Comparison of ENCODE assay signal across 12 cellular contexts in the genomic region with DNA sequence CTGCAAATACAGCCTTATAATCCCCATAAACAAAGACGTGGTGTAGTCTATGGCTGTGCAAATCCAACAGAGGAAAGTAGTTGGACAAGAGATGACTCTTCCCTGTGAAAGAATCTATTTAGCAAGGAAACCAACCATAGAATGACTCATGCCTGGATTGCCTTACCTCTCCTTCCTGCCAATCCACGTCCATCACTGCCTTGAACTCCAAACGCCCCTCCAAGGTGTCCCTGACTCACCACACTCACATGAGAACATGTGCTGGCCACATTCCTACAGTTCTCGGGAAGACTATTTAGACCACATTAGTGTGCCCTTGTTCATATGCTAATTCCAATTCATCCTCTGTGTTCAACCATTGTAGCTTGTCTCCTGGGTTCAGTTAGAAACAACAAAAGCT.
DNase-seq lines count a peak whose midpoint lies in the region; ATAC-seq and TF ChIP-seq lines count a peak whose summit lies in the region.
"Had no signal": no experiment of that assay in that cellular context is flagged by ENCODE, and none has a peak within 500 bp of the region (broad histone marks: within the 10 kb centered on the region; RNA-seq: fewer than 3 reads in every experiment).

No MANE protein-coding gene starts in this region.

- H3K27me3 Mint-ChIP-seq in brain (peaks cover 4% of the 10 kb centered on the region), CD14-positive monocyte (ENCODE audit: low read depth in 3 of 3) (no peaks in the 10 kb centered on the region)
- H3K27me3 Mint-ChIP-seq: activated CD4-positive, alpha-beta T cell treated with anti-CD3 and anti-CD28 coated beads, Interleukin-2, amount 10 ng/mL, durations not matched to agents 7 days and 5 days; activated naive CD4-positive, alpha-beta T cell treated with anti-CD3 and anti-CD28 coated beads, Interleukin-2, amount 10 ng/mL, durations not matched to agents 7 days and 5 days had no signal

- H3K36me3 Mint-ChIP-seq in brain (no peaks in the 10 kb centered on the region), CD14-positive monocyte (no peaks in the 10 kb centered on the region)
- H3K36me3 Mint-ChIP-seq: activated naive CD4-positive, alpha-beta T cell treated with anti-CD3 and anti-CD28 coated beads, Interleukin-2, amount 10 ng/mL, durations not matched to agents 7 days and 5 days had no signal

- peak; percentile 80 for DNase-seq in AG10803 (ENCODE audit: low read depth)
- DNase-seq in HT-29 (ENCODE audit: low spot score), result peak; percentile 75
- DNase-seq in kidney epithelial cell (ENCODE audit: low read depth), result peak; percentile 100
- no peak for DNase-seq in CD14-positive monocyte (ENCODE audit: low spot score)
- DNase-seq in NCI-H146 (lab: John Stamatoyannopoulos, UW), result no peak
- DNase-seq: activated CD4-positive, alpha-beta T cell treated with anti-CD3 and anti-CD28 coated beads, Interleukin-2, amount 10 ng/mL, durations not matched to agents 7 days and 5 days; activated naive CD4-positive, alpha-beta T cell treated with anti-CD3 and anti-CD28 coated beads, Interleukin-2, amount 10 ng/mL, durations not matched to agents 7 days and 5 days; left ventricle myocardium inferior; NCI-H1694 treated with DMSO at 0.1 percent for 48 hours had no signal

- H3K36me3 ChIP-seq in kidney epithelial cell (ENCODE audit: control insufficient read depth, insufficient read depth, low read length), result no peaks in the 10 kb centered on the region
- H3K36me3 ChIP-seq: left ventricle myocardium inferior had no signal

- H3K27ac Mint-ChIP-seq in brain, result peak overlapping the region in 4 of 5 experiments; percentile 46 to 81 (median 68)
- no peak overlapping the region for H3K27ac Mint-ChIP-seq in CD14-positive monocyte
- H3K27ac Mint-ChIP-seq: activated CD4-positive, alpha-beta T cell treated with anti-CD3 and anti-CD28 coated beads, Interleukin-2, amount 10 ng/mL, durations not matched to agents 7 days and 5 days; activated naive CD4-positive, alpha-beta T cell treated with anti-CD3 and anti-CD28 coated beads, Interleukin-2, amount 10 ng/mL, durations not matched to agents 7 days and 5 days had no signal

- no peak overlapping the region for H3K4me3 ChIP-seq in AG10803 (ENCODE audit: low read length)
- H3K4me3 ChIP-seq in kidney epithelial cell (ENCODE audit: low read depth, low read length), result no peak overlapping the region
- H3K4me3 ChIP-seq: left ventricle myocardium inferior had no signal

- H3K27me3 ChIP-seq in kidney epithelial cell (ENCODE audit: control insufficient read depth, insufficient read depth, low read length), result no peaks in the 10 kb centered on the region

- TF ChIP-seq CTCF in AG10803 (conservative IDR thresholded peaks at IDR 0.05; ENCODE audit: low read length) (no peak), brain (conservative IDR thresholded peaks at IDR 0.05) (no peak), kidney epithelial cell (IDR thresholded peaks at IDR 0.05; ENCODE audit: insufficient read depth, low read length, poor library complexity, severe bottlenecking) (no peak), CD14-positive monocyte (IDR thresholded peaks at IDR 0.05) (no peak)

- ATAC-seq in GM19035 (IDR thresholded peaks at IDR 0.05; ENCODE audit: unreplicated experiment) (no peak), GM18858 (IDR thresholded peaks at IDR 0.05; ENCODE audit: unreplicated experiment) (no peak)

- H3K4me1 Mint-ChIP-seq in brain (peaks cover 15% of the 10 kb centered on the region), CD14-positive monocyte (no peaks in the 10 kb centered on the region)
- H3K4me1 Mint-ChIP-seq: activated CD4-positive, alpha-beta T cell treated with anti-CD3 and anti-CD28 coated beads, Interleukin-2, amount 10 ng/mL, durations not matched to agents 7 days and 5 days; activated naive CD4-positive, alpha-beta T cell treated with anti-CD3 and anti-CD28 coated beads, Interleukin-2, amount 10 ng/mL, durations not matched to agents 7 days and 5 days had no signal

- H3K9me3 Mint-ChIP-seq in brain (peaks cover 4 to 37% (median 24%) of the 10 kb centered on the region in 5 experiments), CD14-positive monocyte (peaks cover 0 to 9% (median 3%) of the 10 kb centered on the region in 7 donors)
- H3K9me3 Mint-ChIP-seq: activated CD4-positive, alpha-beta T cell treated with anti-CD3 and anti-CD28 coated beads, Interleukin-2, amount 10 ng/mL, durations not matched to agents 7 days and 5 days had no signal

- intact Hi-C loops in CD14-positive monocyte (cut with micrococcal nuclease), result no loop called here

- H3K4me3 Mint-ChIP-seq in brain (no peak overlapping the region), CD14-positive monocyte (no peak overlapping the region)
- H3K4me3 Mint-ChIP-seq: activated CD4-positive, alpha-beta T cell treated with anti-CD3 and anti-CD28 coated beads, Interleukin-2, amount 10 ng/mL, durations not matched to agents 7 days and 5 days; activated naive CD4-positive, alpha-beta T cell treated with anti-CD3 and anti-CD28 coated beads, Interleukin-2, amount 10 ng/mL, durations not matched to agents 7 days and 5 days had no signal

Comparison
In these comparisons a context has a peak if more than half of its experiments do, and no peak if none do; other contexts are left out.
1. DNase-seq: peak in AG10803 (single experiment), HT-29 (single experiment) and kidney epithelial cell (single experiment); none in CD14-positive monocyte (single experiment) and NCI-H146 (single experiment).
2. H3K27ac Mint-ChIP-seq: peak in brain (4 of 5); none in CD14-positive monocyte (0 of 7).